9 cellular contexts compared by ENCODE assay signal in genomic region chr2:121810959-121811853, GRCh38. TPM values are rescaled to one million over a fixed set of nuclear protein-coding genes. Genes with fewer than 3 reads are reported as not detected.
DNase-seq lines count a peak whose midpoint lies in the region; ATAC-seq and TF ChIP-seq lines count a peak whose summit lies in the region.
"Had no signal": no experiment of that assay in that cellular context is flagged by ENCODE, and none has a peak within 500 bp of the region (broad histone marks: within the 10 kb centered on the region; RNA-seq: fewer than 3 reads in every experiment).

No MANE protein-coding gene starts in this region.

- H3K9me3 ChIP-seq in DOHH2 (ENCODE audit: control insufficient read depth, insufficient read depth, low read length) (0 out of 2 replicates have a peak, but pooled peaks cover 3% of the 10 kb centered on the region), body of pancreas (no peaks in the 10 kb centered on the region), suprapubic skin (no peaks in the 10 kb centered on the region)

- H3K4me1 ChIP-seq in DOHH2 (ENCODE audit: control insufficient read depth, low read length) (peaks cover 66% of the 10 kb centered on the region), body of pancreas (no peaks in the 10 kb centered on the region), suprapubic skin (no peaks in the 10 kb centered on the region)

- no peak overlapping the region for H3K27ac Mint-ChIP-seq in stimulated activated naive CD8-positive, alpha-beta T cell treated with anti-CD3 and anti-CD28 coated beads, Interleukin-15, amount 100 ng/mL, for 72 hours

- H3F3A ChIP-seq in DOHH2 (ENCODE audit: control insufficient read depth, insufficient read depth) = peaks cover 26% of the 10 kb centered on the region

- H3K4me3 ChIP-seq in DOHH2 (ENCODE audit: low read length) (no peak overlapping the region), body of pancreas (no peak overlapping the region), suprapubic skin (no peak overlapping the region)

- H3K27me3 Mint-ChIP-seq in stimulated activated naive CD8-positive, alpha-beta T cell treated with anti-CD3 and anti-CD28 coated beads, Interleukin-15, amount 100 ng/mL, for 72 hours = peaks cover 5% of the 10 kb centered on the region

- no peak for TF ChIP-seq EP300 in suprapubic skin (IDR thresholded peaks at IDR 0.05)

- H3K36me3 ChIP-seq in DOHH2 (ENCODE audit: control insufficient read depth, low read length) (no peaks in the 10 kb centered on the region), body of pancreas (replicated peaks in 1 of 2; ENCODE audit: insufficient read depth in 1 of 2, low read depth in 2 of 2) (no peaks in the 10 kb centered on the region), suprapubic skin (no peaks in the 10 kb centered on the region)

- peak overlapping the region; percentile 11; the same call in 1 of the 2 replicates for H3K27ac ChIP-seq in DOHH2 (ENCODE audit: low read depth, low read length)
- no peak overlapping the region for H3K27ac ChIP-seq in body of pancreas
- no peak overlapping the region for H3K27ac ChIP-seq in suprapubic skin

- peaks cover 5% of the 10 kb centered on the region for H3K4me1 Mint-ChIP-seq in stimulated activated naive CD8-positive, alpha-beta T cell treated with anti-CD3 and anti-CD28 coated beads, Interleukin-15, amount 100 ng/mL, for 72 hours

- TF ChIP-seq POLR2A in body of pancreas (IDR thresholded peaks at IDR 0.05) (no peak), suprapubic skin (IDR thresholded peaks at IDR 0.05) (no peak)

- TF ChIP-seq CTCF in DOHH2 (IDR thresholded peaks at IDR 0.05; ENCODE audit: low read depth, low read length, poor library complexity, severe bottlenecking) (peak; percentile 63), body of pancreas (IDR thresholded peaks at IDR 0.05) (peak in 6 of 7 experiments; percentile 18 to 64 (median 46)), suprapubic skin (IDR thresholded peaks at IDR 0.05) (peak in 1 of 2 donors; percentile 37)

- H3K27me3 ChIP-seq in DOHH2 (ENCODE audit: control insufficient read depth, low read length) (no peaks in the 10 kb centered on the region), body of pancreas (no peaks in the 10 kb centered on the region), suprapubic skin (no peaks in the 10 kb centered on the region)

- ATAC-seq in GM19463 (IDR thresholded peaks at IDR 0.05; ENCODE audit: unreplicated experiment) = peak; percentile 83
- peak; percentile 63 for ATAC-seq in body of pancreas
- ATAC-seq in stimulated activated naive CD8-positive, alpha-beta T cell treated with anti-CD3 and anti-CD28 coated beads, Interleukin-15, amount 100 ng/mL, for 72 hours = peak; percentile 56

- H4K20me1 ChIP-seq in DOHH2 (ENCODE audit: control insufficient read depth, insufficient read depth, low read depth, low read length) = no peaks in the 10 kb centered on the region

- DNase-seq in HK-2 (ENCODE audit: unreplicated experiment) = peak; percentile 47
- peak; percentile 54 to 85 for DNase-seq in NCI-H526 (lab: John Stamatoyannopoulos, UW)
- DNase-seq in body of pancreas = peak; percentile 36 to 61 (median 48)
- peak; percentile 58 for DNase-seq in iris pigment epithelial cell (ENCODE audit: low read depth)
- DNase-seq in stimulated activated naive CD8-positive, alpha-beta T cell treated with anti-CD3 and anti-CD28 coated beads, Interleukin-15, amount 100 ng/mL, for 72 hours = no peak
- DNase-seq in suprapubic skin (ENCODE audit: low spot score in 2 of 2) = no peak

- peak overlapping the region; percentile 8; the same call in 1 of the 2 replicates for H3K4me2 ChIP-seq in DOHH2 (ENCODE audit: low read length)

- 30 to 37% methylated on average over 17 of the region's 17 CpGs for WGBS in body of pancreas, 2 donors
- WGBS in suprapubic skin = 31% methylated on average over 17 of the region's 17 CpGs

- H3K4me3 Mint-ChIP-seq in stimulated activated naive CD8-positive, alpha-beta T cell treated with anti-CD3 and anti-CD28 coated beads, Interleukin-15, amount 100 ng/mL, for 72 hours = no peak overlapping the region

- intact Hi-C loops in body of pancreas (cut with DNase I) = no loop called here

- H3K79me2 ChIP-seq in DOHH2 (ENCODE audit: control insufficient read depth, low read length) = no peaks in the 10 kb centered on the region

- H3K9me2 ChIP-seq in DOHH2 (replicated peaks; ENCODE audit: control insufficient read depth, low read length) = no peaks in the 10 kb centered on the region

- no peaks in the 10 kb centered on the region for H3K9me3 Mint-ChIP-seq in stimulated activated naive CD8-positive, alpha-beta T cell treated with anti-CD3 and anti-CD28 coated beads, Interleukin-15, amount 100 ng/mL, for 72 hours
- H3K9me3 Mint-ChIP-seq: activated naive CD4-positive, alpha-beta T cell treated with anti-CD3 and anti-CD28 coated beads, Interleukin-2, amount 50 U/mL, for 72 hours had no signal

RNA-seq across cellular contexts. Expression of gene TSN, which starts 55.8 kb away (rescaled TPM):
- total RNA-seq in body of pancreas = 10 to 100 TPM; 18.2 to 20.8 TPM
- total RNA-seq in suprapubic skin = 10 to 100 TPM; 24.1 to 45.2 (median 41.6) TPM

Comparison
In these comparisons a context has a peak if more than half of its experiments do, and no peak if none do; other contexts are left out.
1. DNase-seq: peak in HK-2 (single experiment), NCI-H526 (2 of 2), body of pancreas (4 of 4) and iris pigment epithelial cell (single experiment); none in stimulated activated naive CD8-positive, alpha-beta T cell treated with anti-CD3 and anti-CD28 coated beads, Interleukin-15, amount 100 ng/mL, for 72 hours (0 of 2) and suprapubic skin (0 of 2).
2. Peak in every context shown above with its lines, with median percentiles within 50 percentile points of each other: ATAC-seq.